In the genomic region with DNA sequence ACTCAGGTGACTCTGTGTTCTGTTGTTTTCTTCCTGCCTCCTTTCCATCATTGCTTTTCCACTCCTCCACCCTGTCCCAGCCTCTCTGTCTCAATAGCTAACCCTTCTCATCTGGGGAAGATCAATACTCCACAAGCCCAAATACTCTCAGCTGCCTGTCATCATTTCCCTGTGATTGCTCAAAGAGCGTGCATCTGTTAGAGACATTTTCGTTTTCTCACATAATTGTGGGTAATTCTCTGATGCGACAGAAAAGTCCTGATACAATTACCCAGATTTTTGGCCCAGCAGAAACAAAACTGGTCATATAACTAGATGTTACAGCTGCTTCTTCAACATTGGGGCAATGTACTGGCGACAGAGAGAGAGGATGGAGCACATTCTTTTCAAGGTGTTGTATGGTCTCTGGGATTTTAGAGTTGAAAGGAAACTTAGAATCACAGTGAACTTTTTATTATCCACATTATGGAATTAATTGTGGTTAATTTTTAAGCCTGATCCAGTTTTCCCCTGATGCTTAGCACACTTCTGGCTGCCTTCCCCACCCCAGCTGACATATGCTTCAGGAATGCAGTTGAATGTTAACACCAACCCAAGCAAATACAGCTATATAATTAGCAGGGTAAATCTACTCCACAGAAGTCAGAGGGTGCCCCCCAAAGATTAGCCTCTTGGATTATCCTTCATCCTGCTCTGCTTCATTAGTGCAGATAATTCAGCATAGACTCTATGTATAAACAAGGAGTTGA, we compare ENCODE assay signal across 17 cellular contexts.
DNase-seq lines count a peak whose midpoint lies in the region; ATAC-seq, FAIRE-seq and TF ChIP-seq lines count a peak whose summit lies in the region.
"Had no signal": no experiment of that assay in that cellular context is flagged by ENCODE, and none has a peak within 500 bp of the region (broad histone marks: within the 10 kb centered on the region; RNA-seq: fewer than 3 reads in every experiment).

No MANE protein-coding gene starts in this region.

- intact Hi-C loops in left colon (cut with DNase I, micrococcal nuclease), result no loop called here

- H3K9me3 ChIP-seq in neural progenitor cell (ENCODE audit: low read depth), result no peaks in the 10 kb centered on the region
- H3K9me3 ChIP-seq: sigmoid colon had no signal

- H3K27ac ChIP-seq in neural progenitor cell, result no peak overlapping the region
- H3K27ac ChIP-seq: sigmoid colon had no signal

- H3K27me3 Mint-ChIP-seq in HFFc6 (ENCODE audit: insufficient read depth) (no peaks in the 10 kb centered on the region; the same call in none of the 2 replicates), neural progenitor cell (ENCODE audit: insufficient read depth, low read depth) (no peaks in the 10 kb centered on the region)
- H3K27me3 Mint-ChIP-seq: stimulated activated memory B cell treated with anti-CD40 and anti-IgM and Interleukin-4, amounts not matched to agents 10 μg/mL and 1 μg/mL and 100 μg/mL, for 72 hours had no signal

- no peaks in the 10 kb centered on the region for H3K36me3 Mint-ChIP-seq in HFFc6 (ENCODE audit: low read depth)
- peaks cover 22% of the 10 kb centered on the region for H3K36me3 Mint-ChIP-seq in neural progenitor cell
- H3K36me3 Mint-ChIP-seq: stimulated activated memory B cell treated with anti-CD40 and anti-IgM and Interleukin-4, amounts not matched to agents 10 μg/mL and 1 μg/mL and 100 μg/mL, for 72 hours had no signal

- no peaks in the 10 kb centered on the region for H3F3A ChIP-seq in neural progenitor cell (ENCODE audit: low read depth)

- H3K4me3 ChIP-seq in bronchial epithelial cell (ENCODE audit: low read depth, low read length), result no peak overlapping the region
- H3K4me3 ChIP-seq in neural progenitor cell, result no peak overlapping the region
- H3K4me3 ChIP-seq: sigmoid colon had no signal

- H3K9ac ChIP-seq in neural progenitor cell, result no peak overlapping the region

- H3K27ac Mint-ChIP-seq in HFFc6 (no peak overlapping the region; the same call in 1 of the 2 replicates), neural progenitor cell (no peak overlapping the region)
- H3K27ac Mint-ChIP-seq: activated CD4-positive, alpha-beta T cell treated with anti-CD3 and anti-CD28 coated beads, Interleukin-2, amount 10 ng/mL, durations not matched to agents 7 days and 5 days; activated T-cell treated with anti-CD3 and anti-CD28 coated beads, Interleukin-2, amount 50 U/mL, for 24 hours; stimulated activated memory B cell treated with anti-CD40 and anti-IgM and Interleukin-4, amounts not matched to agents 10 μg/mL and 1 μg/mL and 100 μg/mL, for 72 hours had no signal

- FAIRE-seq in bronchial epithelial cell (lab: Jason Lieb, UNC), result no peak
- FAIRE-seq: H54 had no signal

- in situ Hi-C loops in ACHN (cut with HindIII; ENCODE audit: low pct_ligation_motif_present, low pct_unique_long_range_greater_than_20kb, low sequenced_read_pairs), result no loop called here

- no peaks in the 10 kb centered on the region for H4K20me1 ChIP-seq in neural progenitor cell (ENCODE audit: low read depth)

- H3K79me2 ChIP-seq in neural progenitor cell (ENCODE audit: low read depth), result no peaks in the 10 kb centered on the region

- no peak overlapping the region for H3K4me2 ChIP-seq in neural progenitor cell

- H2AFZ ChIP-seq in neural progenitor cell (replicated peaks), result no peak overlapping the region

- H3K36me3 ChIP-seq in bronchial epithelial cell (ENCODE audit: control insufficient read depth, insufficient read depth, low read length), result no peaks in the 10 kb centered on the region
- H3K36me3 ChIP-seq in neural progenitor cell, result no peaks in the 10 kb centered on the region
- H3K36me3 ChIP-seq: sigmoid colon had no signal

- TF ChIP-seq CTCF in HFFc6 (IDR thresholded peaks at IDR 0.05), result no peak
- TF ChIP-seq CTCF in bronchial epithelial cell (IDR thresholded peaks at IDR 0.05; ENCODE audit: insufficient read depth, low read length, severe bottlenecking), result no peak
- no peak for TF ChIP-seq CTCF in neural progenitor cell (IDR thresholded peaks at IDR 0.05)

- H3K27me3 ChIP-seq in bronchial epithelial cell (ENCODE audit: control insufficient read depth, insufficient read depth, low read length), result no peaks in the 10 kb centered on the region
- no peaks in the 10 kb centered on the region for H3K27me3 ChIP-seq in neural progenitor cell
- H3K27me3 ChIP-seq: sigmoid colon had no signal

- DNase-seq in ACHN (peak; percentile 4), HFFc6 (peak; percentile 1), bronchial epithelial cell (ENCODE audit: low read depth) (peak; percentile 52), left colon (peak; percentile 18 to 59), SKM-1 treated with dmso at 0.1 percent for 144 hours (lab: John Stamatoyannopoulos, UW; ENCODE audit: unreplicated experiment) (no peak), neural progenitor cell (ENCODE audit: low spot score) (no peak), mesenteric fat pad (ENCODE audit: low spot score) (no peak), amygdala (lab: John Stamatoyannopoulos, UW) (no peak)
- DNase-seq: activated CD4-positive, alpha-beta T cell treated with anti-CD3 and anti-CD28 coated beads, Interleukin-2, amount 10 ng/mL, durations not matched to agents 7 days and 5 days; activated T-cell treated with anti-CD3 and anti-CD28 coated beads, Interleukin-2, amount 50 U/mL, for 24 hours; COR-L47; NCI-H2081 treated with DMSO at 0.1 percent for 48 hours; NCI-H774; sigmoid colon had no signal

- H3K4me1 Mint-ChIP-seq in HFFc6 (ENCODE audit: low read depth) (peaks cover 14% of the 10 kb centered on the region), neural progenitor cell (no peaks in the 10 kb centered on the region)
- H3K4me1 Mint-ChIP-seq: activated CD4-positive, alpha-beta T cell treated with anti-CD3 and anti-CD28 coated beads, Interleukin-2, amount 10 ng/mL, durations not matched to agents 7 days and 5 days had no signal

- peak; percentile 84 for ATAC-seq in left colon
- ATAC-seq: esophagus mucosa; stimulated activated memory B cell treated with anti-CD40 and anti-IgM and Interleukin-4, amounts not matched to agents 10 μg/mL and 1 μg/mL and 100 μg/mL, for 72 hours had no signal

- H3K4me3 Mint-ChIP-seq in HFFc6 (no peak overlapping the region; the same call in 1 of the 2 replicates), neural progenitor cell (no peak overlapping the region)
- H3K4me3 Mint-ChIP-seq: activated CD4-positive, alpha-beta T cell treated with anti-CD3 and anti-CD28 coated beads, Interleukin-2, amount 10 ng/mL, durations not matched to agents 7 days and 5 days; activated T-cell treated with anti-CD3 and anti-CD28 coated beads, Interleukin-2, amount 50 U/mL, for 24 hours; stimulated activated memory B cell treated with anti-CD40 and anti-IgM and Interleukin-4, amounts not matched to agents 10 μg/mL and 1 μg/mL and 100 μg/mL, for 72 hours had no signal

- no peaks in the 10 kb centered on the region for H3K9me3 Mint-ChIP-seq in HFFc6
- no peaks in the 10 kb centered on the region for H3K9me3 Mint-ChIP-seq in neural progenitor cell
- H3K9me3 Mint-ChIP-seq: activated CD4-positive, alpha-beta T cell treated with anti-CD3 and anti-CD28 coated beads, Interleukin-2, amount 10 ng/mL, durations not matched to agents 7 days and 5 days; activated T-cell treated with anti-CD3 and anti-CD28 coated beads, Interleukin-2, amount 50 U/mL, for 24 hours; stimulated activated memory B cell treated with anti-CD40 and anti-IgM and Interleukin-4, amounts not matched to agents 10 μg/mL and 1 μg/mL and 100 μg/mL, for 72 hours had no signal

- H3K4me1 ChIP-seq in neural progenitor cell, result no peaks in the 10 kb centered on the region

Comparison
In these comparisons a context has a peak if more than half of its experiments do, and no peak if none do; other contexts are left out.
1. DNase-seq: peak in ACHN (single experiment), HFFc6 (single experiment), bronchial epithelial cell (single experiment) and left colon (2 of 2); none in SKM-1 treated with dmso at 0.1 percent for 144 hours (single experiment), neural progenitor cell (single experiment), mesenteric fat pad (single experiment) and amygdala (0 of 56).